Comparison of ENCODE assay signal across 8 cellular contexts in genomic region chr5:14685757-14686156, GRCh38. TPM values are rescaled to one million over a fixed set of nuclear protein-coding genes. Genes with fewer than 3 reads are reported as not detected.
A peak's percentile ranks its signal among the peaks of the same experiment; 100 is the strongest.
DNase-seq lines count a peak whose midpoint lies in the region; ATAC-seq and TF ChIP-seq lines count a peak whose summit lies in the region.

No MANE protein-coding gene starts in this region.

- H3K36me3 ChIP-seq in osteoblast (ENCODE audit: insufficient read depth, low read length) = peaks cover 69% of the 10 kb centered on the region

- peak overlapping the region; percentile 21 for H3K27ac ChIP-seq in osteoblast (ENCODE audit: low read depth, low read length)

- DNase-seq in Daoy (ENCODE audit: low read depth) = peak; percentile 27
- peak; percentile 72 for DNase-seq in NCI-H69 (lab: John Stamatoyannopoulos, UW)
- DNase-seq in activated T-cell treated with anti-CD3 and anti-CD28 coated beads, Interleukin-2, amount 50 U/mL, for 1 hour = peak; percentile 49
- DNase-seq in fibroblast of pulmonary artery (ENCODE audit: low read depth) = peak; percentile 74
- peak; percentile 85 for DNase-seq in osteoblast (ENCODE audit: insufficient read length, low spot score, missing footprints)
- no peak for DNase-seq in effector CD8-positive, alpha-beta T cell (lab: John Stamatoyannopoulos, UW)

- H4K20me1 ChIP-seq in osteoblast (ENCODE audit: insufficient read depth, low read length) = no peaks in the 10 kb centered on the region

- no peaks in the 10 kb centered on the region for H3K27me3 ChIP-seq in osteoblast (ENCODE audit: insufficient read depth, low read length)

- H3K4me3 ChIP-seq in fibroblast of pulmonary artery (replicated peaks; ENCODE audit: low read depth, low read length) = no peak overlapping the region
- H3K4me3 ChIP-seq in osteoblast (ENCODE audit: insufficient read depth, low read length) = no peak overlapping the region

- peaks cover 21% of the 10 kb centered on the region for H3K79me2 ChIP-seq in osteoblast (ENCODE audit: insufficient read depth, low read length)

- TF ChIP-seq CTCF in fibroblast of pulmonary artery (IDR thresholded peaks at IDR 0.05; ENCODE audit: low read length, missing control alignments) = peak; percentile 75
- TF ChIP-seq CTCF in osteoblast (IDR thresholded peaks at IDR 0.05; ENCODE audit: extremely low read depth, low read depth, low read length) = peak; percentile 72

- H3K4me2 ChIP-seq in osteoblast (ENCODE audit: insufficient read depth, low read length) = peak overlapping the region; percentile 66

- H3K9me3 ChIP-seq in osteoblast (ENCODE audit: low read depth, low read length) = no peaks in the 10 kb centered on the region

- H3K4me1 ChIP-seq in osteoblast (ENCODE audit: insufficient read depth, low read length) = peaks cover 3% of the 10 kb centered on the region

- peak overlapping the region; percentile 42 for H2AFZ ChIP-seq in osteoblast (ENCODE audit: low read length)

- ATAC-seq in GM19463 (IDR thresholded peaks at IDR 0.05; ENCODE audit: unreplicated experiment) (peak; percentile 97), HG03432 (IDR thresholded peaks at IDR 0.05; ENCODE audit: unreplicated experiment) (peak; percentile 95)

RNA-seq across cellular contexts. Expression of gene OTULIN, which starts 21.2 kb away (rescaled TPM):
- total RNA-seq in Daoy (2014; rRNA removed; shearing (Covaris generic)) = 13.6 and 29.2 TPM in 2 replicates
- total RNA-seq in osteoblast = 25.6 and 29.7 TPM in 2 replicates
